Comparison of ENCODE assay signal across 2 cellular contexts in genomic region chr21:39850333-39850732, GRCh38.
TF ChIP-seq lines count a peak whose summit lies in the region.

No MANE protein-coding gene starts in this region.

TF ChIP-seq in IMR-90, 13 proteins besides CTCF, POLR2A, EP300 and RAD21:
- TF ChIP-seq FOS (IDR thresholded peaks at IDR 0.05; ENCODE audit: low read depth, low read length): no peak
- no peak for TF ChIP-seq RCOR1 (IDR thresholded peaks at IDR 0.05; ENCODE audit: insufficient replicate concordance, low read length)
- TF ChIP-seq SMC3 (IDR thresholded peaks at IDR 0.05; ENCODE audit: low read depth, low read length): no peak
- no peak for TF ChIP-seq USF2 (IDR thresholded peaks at IDR 0.05; ENCODE audit: low read depth, low read length)
- TF ChIP-seq MXI1 (IDR thresholded peaks at IDR 0.05; ENCODE audit: borderline replicate concordance, low read depth, low read length): no peak
- TF ChIP-seq NFE2L2 (IDR thresholded peaks at IDR 0.05; ENCODE audit: low read depth, low read length): no peak
- no peak for TF ChIP-seq MAZ (IDR thresholded peaks at IDR 0.05; ENCODE audit: borderline replicate concordance, low read depth, low read length)
- TF ChIP-seq RFX5 (IDR thresholded peaks at IDR 0.05; ENCODE audit: low read depth, low read length): no peak
- no peak for TF ChIP-seq MAFK (IDR thresholded peaks at IDR 0.05; ENCODE audit: low read depth, low read length)
- TF ChIP-seq CHD1 (IDR thresholded peaks at IDR 0.05; ENCODE audit: low read depth, low read length): no peak
- no peak for TF ChIP-seq BHLHE40 (IDR thresholded peaks at IDR 0.05; ENCODE audit: low read depth, low read length)
- no peak for TF ChIP-seq CEBPB (IDR thresholded peaks at IDR 0.05; ENCODE audit: low read depth, low read length)
- TF ChIP-seq ELK1 (IDR thresholded peaks at IDR 0.05; ENCODE audit: borderline replicate concordance, low read depth, low read length): no peak

TF ChIP-seq in H1, 55 proteins besides CTCF, POLR2A, EP300 and RAD21:
- no peak for TF ChIP-seq KDM4A (IDR thresholded peaks at IDR 0.05; ENCODE audit: low read depth, low read length, severe bottlenecking)
- TF ChIP-seq TEAD4 (IDR thresholded peaks at IDR 0.05; ENCODE audit: low read depth, low read length): no peak
- TF ChIP-seq CHD7 (IDR thresholded peaks at IDR 0.05; ENCODE audit: insufficient replicate concordance, low read length): no peak
- TF ChIP-seq GTF2F1 (IDR thresholded peaks at IDR 0.05; ENCODE audit: borderline replicate concordance, low read depth, low read length): no peak
- TF ChIP-seq SAP30 (IDR thresholded peaks at IDR 0.05; ENCODE audit: insufficient read depth, insufficient replicate concordance, low read length): no peak
- no peak for TF ChIP-seq ATF2 (IDR thresholded peaks at IDR 0.05; ENCODE audit: low read length)
- no peak for TF ChIP-seq ASH2L (IDR thresholded peaks at IDR 0.05; ENCODE audit: low read length)
- TF ChIP-seq POLR2AphosphoS5 (IDR thresholded peaks at IDR 0.05; ENCODE audit: low read depth, low read length): no peak
- TF ChIP-seq TCF12 (IDR thresholded peaks at IDR 0.05; ENCODE audit: low read depth, low read length): no peak
- no peak for TF ChIP-seq EGR1 (IDR thresholded peaks at IDR 0.05; ENCODE audit: borderline replicate concordance, low read depth, low read length)
- no peak for TF ChIP-seq TBP (IDR thresholded peaks at IDR 0.05; ENCODE audit: low read depth, low read length)
- no peak for TF ChIP-seq MAX (IDR thresholded peaks at IDR 0.05)
- TF ChIP-seq KDM1A (IDR thresholded peaks at IDR 0.05; ENCODE audit: borderline replicate concordance, low read length): no peak
- TF ChIP-seq SRF (IDR thresholded peaks at IDR 0.05; ENCODE audit: low read depth, low read length): no peak
- TF ChIP-seq GABPA (IDR thresholded peaks at IDR 0.05; ENCODE audit: borderline replicate concordance, insufficient read depth, low read length): no peak
TF ChIP-seq in H1: peak in this region for 0.
